Comparison of ENCODE assay signal across 8 cellular contexts in genomic region chrX:119516157-119516702, GRCh38. TPM values are rescaled to one million over a fixed set of nuclear protein-coding genes. Genes with fewer than 3 reads are reported as not detected.
A peak's percentile ranks its signal among the peaks of the same experiment; 100 is the strongest.
DNase-seq lines count a peak whose midpoint lies in the region; ATAC-seq lines count a peak whose summit lies in the region.

No MANE protein-coding gene starts in this region.

- intact Hi-C loops in activated naive CD4-positive, alpha-beta T cell treated with anti-CD3 and anti-CD28 coated beads for 36 hours (cut with micrococcal nuclease) = loop anchor here (1.0 to 5.0 kb wide), 8 partner anchors 47 to 365 kb away; partner anchors contain the start of genes NKRF, SEPTIN6 and UBE2A
- intact Hi-C loops in head of caudate nucleus (cut with DNase I) = no loop called here

- no peak overlapping the region for H3K4me3 Mint-ChIP-seq in activated naive CD4-positive, alpha-beta T cell treated with anti-CD3 and anti-CD28 coated beads for 36 hours

- H3K9me2 ChIP-seq in Karpas-422 (replicated peaks; ENCODE audit: insufficient read depth, low read length) = no peaks in the 10 kb centered on the region

- H3K36me3 Mint-ChIP-seq in activated naive CD4-positive, alpha-beta T cell treated with anti-CD3 and anti-CD28 coated beads for 36 hours (ENCODE audit: low read depth) = no peaks in the 10 kb centered on the region

- no peaks in the 10 kb centered on the region for H4K20me1 ChIP-seq in Karpas-422 (ENCODE audit: insufficient read depth, low read depth, low read length)

- no peak overlapping the region for H3K9ac ChIP-seq in Karpas-422 (ENCODE audit: low read length)

- no peaks in the 10 kb centered on the region for H3K27me3 ChIP-seq in Karpas-422 (ENCODE audit: low read length)

- H3K9me3 ChIP-seq in Karpas-422 (ENCODE audit: low read length) = no peaks in the 10 kb centered on the region

- peak; percentile 31 for DNase-seq in Daoy (ENCODE audit: low read depth)
- peak; percentile 89 for DNase-seq in Karpas-422
- peak; percentile 85 for DNase-seq in RKO (ENCODE audit: low spot score)
- DNase-seq in activated naive CD4-positive, alpha-beta T cell treated with anti-CD3 and anti-CD28 coated beads for 36 hours = peak; percentile 45
- DNase-seq in head of caudate nucleus = peak in 27 of 42 donors; percentile 14 to 65 (median 31)
- peak; percentile 31 for DNase-seq in putamen (ENCODE audit: low spot score)

- H3K79me2 ChIP-seq in Karpas-422 (ENCODE audit: low read length) = no peaks in the 10 kb centered on the region

- H3K4me2 ChIP-seq in Karpas-422 (ENCODE audit: low read depth, low read length, poor library complexity, severe bottlenecking) = no peak overlapping the region

- H3K4me1 ChIP-seq in Karpas-422 (ENCODE audit: low read length) = peaks cover 11% of the 10 kb centered on the region

- H3K27ac Mint-ChIP-seq in activated naive CD4-positive, alpha-beta T cell treated with anti-CD3 and anti-CD28 coated beads for 36 hours = no peak overlapping the region

- CTCF ChIA-PET in activated naive CD4-positive, alpha-beta T cell treated with anti-CD3 and anti-CD28 coated beads for 36 hours (lab: Charles Lee) = interaction anchor here (0.6 to 2.7 kb wide), 16 partner anchors 12 to 372 kb away, joined by 3 to 37 read pairs (median 4); partner anchors contain the start of gene STEEP1

- no peaks in the 10 kb centered on the region for H3K36me3 ChIP-seq in Karpas-422 (ENCODE audit: insufficient read depth, low read length)

- no peak overlapping the region for H3K27ac ChIP-seq in Karpas-422 (ENCODE audit: low read length)

- peak; percentile 92 for ATAC-seq in GM21526 (IDR thresholded peaks at IDR 0.05; ENCODE audit: low FRiP score, unreplicated experiment)
- no peak for ATAC-seq in GM18498 (IDR thresholded peaks at IDR 0.05; ENCODE audit: unreplicated experiment)

- H2AFZ ChIP-seq in Karpas-422 (ENCODE audit: low read length) = peak overlapping the region; percentile 75; the same call in 1 of the 2 replicates

- no peaks in the 10 kb centered on the region for H3K4me1 Mint-ChIP-seq in activated naive CD4-positive, alpha-beta T cell treated with anti-CD3 and anti-CD28 coated beads for 36 hours (ENCODE audit: low read depth)

- H3K9me3 Mint-ChIP-seq in activated naive CD4-positive, alpha-beta T cell treated with anti-CD3 and anti-CD28 coated beads for 36 hours = no peaks in the 10 kb centered on the region

- H3K27me3 Mint-ChIP-seq in activated naive CD4-positive, alpha-beta T cell treated with anti-CD3 and anti-CD28 coated beads for 36 hours (ENCODE audit: low read depth) = no peaks in the 10 kb centered on the region

- no peak overlapping the region for H3K4me3 ChIP-seq in Karpas-422 (ENCODE audit: low read length)

RNA-seq across cellular contexts. Expression of gene SLC25A5, which starts 48.0 kb away (rescaled TPM):
- 198 and 231 TPM in 2 replicates for total RNA-seq in Daoy (2014; rRNA removed; shearing (Covaris generic))
- 364 and 450 TPM in 2 replicates for total RNA-seq in Karpas-422 (2014; rRNA removed; shearing (Covaris generic); ENCODE audit: low replicate concordance)
- 100 to 1,000 TPM; 846 to 855 TPM for total RNA-seq in activated naive CD4-positive, alpha-beta T cell treated with anti-CD3 and anti-CD28 coated beads for 36 hours

RNA-seq across cellular contexts. Expression of gene STEEP1, which starts 49.0 kb away (rescaled TPM):
- 59.4 and 87.3 TPM in 2 replicates for total RNA-seq in Daoy (2014; rRNA removed; shearing (Covaris generic))
- total RNA-seq in Karpas-422 (2014; rRNA removed; shearing (Covaris generic); ENCODE audit: low replicate concordance) = 36.7 and 44.0 TPM in 2 replicates
- 10 to 100 TPM; 19.6 to 20.7 TPM for total RNA-seq in activated naive CD4-positive, alpha-beta T cell treated with anti-CD3 and anti-CD28 coated beads for 36 hours

RNA-seq across cellular contexts. Expression of gene UBE2A, which starts 58.1 kb away (rescaled TPM):
- total RNA-seq in Daoy (2014; rRNA removed; shearing (Covaris generic)) = 16.6 and 17.6 TPM in 2 replicates
- total RNA-seq in Karpas-422 (2014; rRNA removed; shearing (Covaris generic); ENCODE audit: low replicate concordance) = 43.0 and 54.7 TPM in 2 replicates
- 10 to 100 TPM; 46.1 to 49.8 TPM for total RNA-seq in activated naive CD4-positive, alpha-beta T cell treated with anti-CD3 and anti-CD28 coated beads for 36 hours

Comparison
In these comparisons a context has a peak if more than half of its experiments do, and no peak if none do; other contexts are left out.
1. DNase-seq: peak in every context shown above with its lines; median percentile 89 in Karpas-422; 85 in RKO; 45 in activated naive CD4-positive, alpha-beta T cell treated with anti-CD3 and anti-CD28 coated beads for 36 hours; 31 in Daoy; 31 in head of caudate nucleus; 31 in putamen.